In genomic region chr11:115919341-115920086, GRCh38 we compare ENCODE assay signal across 1 cellular context.
TF ChIP-seq lines count a peak whose summit lies in the region.

No MANE protein-coding gene starts in this region.

TF ChIP-seq in GM12878, 131 proteins besides CTCF, POLR2A, EP300 and RAD21 (continued from another document and continues in another):
- TF ChIP-seq FOS (IDR thresholded peaks at IDR 0.05; ENCODE audit: borderline replicate concordance, extremely low read depth, insufficient read length) (no peak), FOXM1 (IDR thresholded peaks at IDR 0.05; ENCODE audit: low read depth, low read length) (no peak), BACH1 (IDR thresholded peaks at IDR 0.05; ENCODE audit: borderline replicate concordance) (peak; percentile 75; the same call in 1 of the 2 replicates), ZBTB11 (CRISPR knock-in tag; IDR thresholded peaks at IDR 0.05) (no peak), NR2C2 (IDR thresholded peaks at IDR 0.05; ENCODE audit: borderline replicate concordance, control insufficient read depth, insufficient read length, low read depth) (no peak), LARP7 (IDR thresholded peaks at IDR 0.05) (no peak), TAF1 (IDR thresholded peaks at IDR 0.05; ENCODE audit: borderline replicate concordance, low read depth, low read length) (0 out of 2 replicates have a peak, but pooled peaks have one; percentile 33), RFX5 (IDR thresholded peaks at IDR 0.05; ENCODE audit: low read depth, low read length) (no peak; the same call in 1 of the 2 replicates), ZNF217 (IDR thresholded peaks at IDR 0.05) (no peak; the same call in 1 of the 2 replicates), ZBTB33 (IDR thresholded peaks at IDR 0.05) (no peak), PKNOX1 (IDR thresholded peaks at IDR 0.05) (peak; percentile 89), CREB1 (IDR thresholded peaks at IDR 0.05; ENCODE audit: low read depth) (no peak), ATF7 (IDR thresholded peaks at IDR 0.05; ENCODE audit: low read depth) (peak; percentile 93), SMAD5 (IDR thresholded peaks at IDR 0.05; ENCODE audit: low read depth) (peak; percentile 70; the same call in 1 of the 2 replicates), ZZZ3 (IDR thresholded peaks at IDR 0.05; ENCODE audit: control insufficient read depth, insufficient read length, low read depth) (no peak), BCL11A (IDR thresholded peaks at IDR 0.05; ENCODE audit: low read depth, low read length) (peak; percentile 89), RAD51 (IDR thresholded peaks at IDR 0.05) (peak; percentile 56; the same call in 1 of the 2 replicates), ZBED1 (IDR thresholded peaks at IDR 0.05; ENCODE audit: borderline replicate concordance) (peak; percentile 80; the same call in 1 of the 2 replicates), BCLAF1 (IDR thresholded peaks at IDR 0.05) (no peak), TCF12 (IDR thresholded peaks at IDR 0.05; ENCODE audit: low read depth, low read length) (peak; percentile 69; the same call in 1 of the 2 replicates), TCF3 (IDR thresholded peaks at IDR 0.05; ENCODE audit: borderline replicate concordance, insufficient read depth, low read depth, low read length) (0 out of 2 replicates have a peak, but pooled peaks have one; percentile 60), POU2F2 (IDR thresholded peaks at IDR 0.05; ENCODE audit: borderline replicate concordance, low read depth, low read length) (peak; percentile 65; the same call in 2 of the 3 replicates), HCFC1 (IDR thresholded peaks at IDR 0.05; ENCODE audit: low read length) (no peak), RUNX3 (IDR thresholded peaks at IDR 0.05; ENCODE audit: low read length) (no peak), STAT3 (IDR thresholded peaks at IDR 0.05; ENCODE audit: low read depth, low read length) (0 out of 2 replicates have a peak, but pooled peaks have one; percentile 16), TARDBP (IDR thresholded peaks at IDR 0.05; ENCODE audit: borderline replicate concordance) (0 out of 2 replicates have a peak, but pooled peaks have one; percentile 41), CBX5 (IDR thresholded peaks at IDR 0.05; ENCODE audit: low read depth) (no peak), YBX1 (IDR thresholded peaks at IDR 0.05) (no peak), HDAC2 (IDR thresholded peaks at IDR 0.05) (no peak), MAX (IDR thresholded peaks at IDR 0.05; ENCODE audit: low read depth, low read length) (peak; percentile 68; the same call in 1 of the 2 replicates), ZNF274 (IDR thresholded peaks at IDR 0.05; ENCODE audit: insufficient read depth, insufficient read length) (no peak), IKZF1 (conservative IDR thresholded peaks at IDR 0.05) (peak; percentile 95), RCOR1 (conservative IDR thresholded peaks at IDR 0.05; ENCODE audit: low read depth, low read length) (0 out of 2 replicates have a peak, but pooled peaks have one; percentile 65), TBL1XR1 (IDR thresholded peaks at IDR 0.05; ENCODE audit: low read depth, low read length) (peak; percentile 80; the same call in 1 of the 2 replicates), EED (IDR thresholded peaks at IDR 0.05; ENCODE audit: low read depth) (peak; percentile 96), BMI1 (IDR thresholded peaks at IDR 0.05; ENCODE audit: borderline replicate concordance) (peak; percentile 35; the same call in 1 of the 2 replicates), CREM (IDR thresholded peaks at IDR 0.05; ENCODE audit: low read depth) (peak; percentile 92), ZBTB4 (CRISPR knock-in tag; IDR thresholded peaks at IDR 0.05) (no peak), GATAD2B (conservative IDR thresholded peaks at IDR 0.05; ENCODE audit: low read depth) (no peak; the same call in none of the 2 replicates), SP1 (IDR thresholded peaks at IDR 0.05; ENCODE audit: low read depth, low read length) (peak; percentile 83), ATF2 (IDR thresholded peaks at IDR 0.05; ENCODE audit: low read length) (no peak), ZNF384 (IDR thresholded peaks at IDR 0.05; ENCODE audit: borderline replicate concordance, low read depth, low read length) (no peak), RELB (IDR thresholded peaks at IDR 0.05; ENCODE audit: low read depth) (peak; percentile 97), NR2F1 (conservative IDR thresholded peaks at IDR 0.05) (peak; percentile 93), HDGF (IDR thresholded peaks at IDR 0.05) (no peak), MTA3 (IDR thresholded peaks at IDR 0.05; ENCODE audit: borderline replicate concordance, low read length) (no peak), CHD2 (IDR thresholded peaks at IDR 0.05; ENCODE audit: borderline replicate concordance, low read depth, low read length) (no peak), RELA (IDR thresholded peaks at IDR 0.05; ENCODE audit: borderline replicate concordance, partially characterized antibody) (peak; percentile 98), CBFB (IDR thresholded peaks at IDR 0.05; ENCODE audit: low read depth) (peak; percentile 78), SUPT20H (IDR thresholded peaks at IDR 0.05; ENCODE audit: borderline replicate concordance, control insufficient read depth, low read depth, low read length) (no peak), SREBF2 (IDR thresholded peaks at IDR 0.05; ENCODE audit: low read length) (no peak), USF2 (IDR thresholded peaks at IDR 0.05; ENCODE audit: borderline replicate concordance, low read depth, low read length) (no peak)
